8 cellular contexts compared by ENCODE assay signal in genomic region chr4:2262944-2263250, GRCh38. TPM values are rescaled to one million over a fixed set of nuclear protein-coding genes. Genes with fewer than 3 reads are reported as not detected.
DNase-seq lines count a peak whose midpoint lies in the region; ATAC-seq lines count a peak whose summit lies in the region.

No MANE protein-coding gene starts in this region.

- no peaks in the 10 kb centered on the region for H3K9me3 Mint-ChIP-seq in activated naive CD8-positive, alpha-beta T cell treated with anti-CD3 and anti-CD28 coated beads for 36 hours
- no peaks in the 10 kb centered on the region for H3K9me3 Mint-ChIP-seq in immature natural killer cell
- H3K9me3 Mint-ChIP-seq in stimulated activated naive CD8-positive, alpha-beta T cell treated with anti-CD3 and anti-CD28 coated beads, Interleukin-15, amount 100 ng/mL, for 72 hours, result no peaks in the 10 kb centered on the region

- peak overlapping the region; percentile 50 for H3K4me3 Mint-ChIP-seq in activated naive CD8-positive, alpha-beta T cell treated with anti-CD3 and anti-CD28 coated beads for 36 hours
- peak overlapping the region; percentile 75 to 84 (median 78) for H3K4me3 Mint-ChIP-seq in immature natural killer cell
- H3K4me3 Mint-ChIP-seq in stimulated activated naive CD8-positive, alpha-beta T cell treated with anti-CD3 and anti-CD28 coated beads, Interleukin-15, amount 100 ng/mL, for 72 hours, result peak overlapping the region; percentile 68 to 81

- H3K4me3 ChIP-seq in HUES64 (ENCODE audit: low read length), result peak overlapping the region; percentile 64

- no peaks in the 10 kb centered on the region for H3K36me3 Mint-ChIP-seq in activated naive CD8-positive, alpha-beta T cell treated with anti-CD3 and anti-CD28 coated beads for 36 hours
- H3K36me3 Mint-ChIP-seq in immature natural killer cell, result no peaks in the 10 kb centered on the region

- H3K4me1 Mint-ChIP-seq in activated naive CD8-positive, alpha-beta T cell treated with anti-CD3 and anti-CD28 coated beads for 36 hours, result peaks cover 1% of the 10 kb centered on the region
- H3K4me1 Mint-ChIP-seq in immature natural killer cell, result peaks cover 0 to 9% of the 10 kb centered on the region in 2 donors
- H3K4me1 Mint-ChIP-seq in stimulated activated naive CD8-positive, alpha-beta T cell treated with anti-CD3 and anti-CD28 coated beads, Interleukin-15, amount 100 ng/mL, for 72 hours, result peaks cover 12% of the 10 kb centered on the region

- H3K27me3 Mint-ChIP-seq in activated naive CD8-positive, alpha-beta T cell treated with anti-CD3 and anti-CD28 coated beads for 36 hours, result no peaks in the 10 kb centered on the region
- H3K27me3 Mint-ChIP-seq in immature natural killer cell (ENCODE audit: low read depth in 3 of 3), result peaks cover 2 to 5% (median 3%) of the 10 kb centered on the region in 3 donors
- H3K27me3 Mint-ChIP-seq in stimulated activated naive CD8-positive, alpha-beta T cell treated with anti-CD3 and anti-CD28 coated beads, Interleukin-15, amount 100 ng/mL, for 72 hours, result no peaks in the 10 kb centered on the region

- no peaks in the 10 kb centered on the region for H3K27me3 ChIP-seq in HUES64 (ENCODE audit: insufficient read depth, low read length)

- H3K4me1 ChIP-seq in HUES64 (ENCODE audit: insufficient read depth, low read length), result no peaks in the 10 kb centered on the region; the same call in 1 of the 2 replicates

- 65% methylated on average over 13 of the region's 13 CpGs for WGBS in HUES64

- H3K36me3 ChIP-seq in HUES64 (ENCODE audit: insufficient read depth, low read length), result no peaks in the 10 kb centered on the region

- no peak for DNase-seq in activated naive CD8-positive, alpha-beta T cell treated with anti-CD3 and anti-CD28 coated beads for 36 hours
- DNase-seq in immature natural killer cell (no peak), sciatic nerve (ENCODE audit: low spot score) (no peak)
- no peak for DNase-seq in stimulated activated naive CD8-positive, alpha-beta T cell treated with anti-CD3 and anti-CD28 coated beads, Interleukin-15, amount 100 ng/mL, for 72 hours
- DNase-seq in stimulated activated CD4-positive, alpha-beta T cell treated with anti-CD3 and anti-CD28 coated beads, Interleukin-2, amount 100 ng/mL, for 24 hours, result no peak

- peak overlapping the region; percentile 62 for H3K27ac Mint-ChIP-seq in activated naive CD8-positive, alpha-beta T cell treated with anti-CD3 and anti-CD28 coated beads for 36 hours
- peak overlapping the region; percentile 70 to 91 (median 79) for H3K27ac Mint-ChIP-seq in immature natural killer cell
- H3K27ac Mint-ChIP-seq in stimulated activated naive CD8-positive, alpha-beta T cell treated with anti-CD3 and anti-CD28 coated beads, Interleukin-15, amount 100 ng/mL, for 72 hours, result no peak overlapping the region

- no peaks in the 10 kb centered on the region for H3K9me3 ChIP-seq in HUES64 (ENCODE audit: insufficient read depth, low read depth, low read length)

- no peak for ATAC-seq in stimulated activated naive CD8-positive, alpha-beta T cell treated with anti-CD3 and anti-CD28 coated beads, Interleukin-15, amount 100 ng/mL, for 72 hours
- ATAC-seq in sciatic nerve, result no peak
- ATAC-seq in GM19397 (IDR thresholded peaks at IDR 0.05; ENCODE audit: unreplicated experiment), result no peak
- ATAC-seq in HG02571 (IDR thresholded peaks at IDR 0.05; ENCODE audit: unreplicated experiment), result no peak

- intact Hi-C loops in sciatic nerve (cut with DNase I), result loop anchor here (10.0 kb wide), 1 partner anchor 202 kb away; the partner anchor contains the start of gene RNF4

- H3K27ac ChIP-seq in HUES64 (ENCODE audit: low read depth, low read length), result no peak overlapping the region

- peak overlapping the region; percentile 66; the same call in 1 of the 2 replicates for H3K9ac ChIP-seq in HUES64 (ENCODE audit: low read depth, low read length)

RNA-seq across cellular contexts. Expression of gene MXD4, which starts 1.0 kb away (rescaled TPM):
- polyA plus RNA-seq in HUES64 (2013, experiment 1 of 2), result 15.4 TPM
- 19.7 TPM for polyA plus RNA-seq in HUES64 (2013, experiment 2 of 2)
- total RNA-seq in activated naive CD8-positive, alpha-beta T cell treated with anti-CD3 and anti-CD28 coated beads for 36 hours, result 1 to 10 TPM in 1 of 2 experiments, under 1 TPM in 1; 0.78 to 1.2 TPM
- 10 to 100 TPM; 55.0 to 56.1 (median 55.0) TPM for polyA plus RNA-seq in immature natural killer cell
- total RNA-seq in sciatic nerve, result 84.7 TPM

RNA-seq across cellular contexts. Expression of gene HAUS3, which starts 21.0 kb away (rescaled TPM):
- polyA plus RNA-seq in HUES64 (2013, experiment 1 of 2), result 13.8 TPM
- 13.1 TPM for polyA plus RNA-seq in HUES64 (2013, experiment 2 of 2)
- 10 to 100 TPM; 23.6 to 23.7 TPM for total RNA-seq in activated naive CD8-positive, alpha-beta T cell treated with anti-CD3 and anti-CD28 coated beads for 36 hours
- 10 to 100 TPM; 12.8 to 21.7 (median 16.5) TPM for polyA plus RNA-seq in immature natural killer cell
- 15.4 TPM for total RNA-seq in sciatic nerve

RNA-seq across cellular contexts. Expression of gene POLN, which starts 21.0 kb away (rescaled TPM):
- polyA plus RNA-seq in HUES64 (2013, experiment 1 of 2), result 0.90 TPM
- 0.76 TPM for polyA plus RNA-seq in HUES64 (2013, experiment 2 of 2)
- total RNA-seq in activated naive CD8-positive, alpha-beta T cell treated with anti-CD3 and anti-CD28 coated beads for 36 hours, result 1 to 10 TPM in 1 of 2 experiments, under 1 TPM in 1; 0.92 to 1.0 TPM
- 1 to 10 TPM in 1 of 3 donors, under 1 TPM in 1, not detected in 1; 0.41 to 1.6 TPM for polyA plus RNA-seq in immature natural killer cell
- total RNA-seq in sciatic nerve, result 7.7 TPM

Comparison
In these comparisons a context has a peak if more than half of its experiments do, and no peak if none do; other contexts are left out.
1. H3K27ac Mint-ChIP-seq: peak in activated naive CD8-positive, alpha-beta T cell treated with anti-CD3 and anti-CD28 coated beads for 36 hours (single experiment) and immature natural killer cell (6 of 6); none in stimulated activated naive CD8-positive, alpha-beta T cell treated with anti-CD3 and anti-CD28 coated beads, Interleukin-15, amount 100 ng/mL, for 72 hours (0 of 2).
2. RNA of gene MXD4, which starts 1.0 kb away (total RNA-seq): 84.7 TPM in sciatic nerve (single experiment); 0.78 to 1.2 TPM in activated naive CD8-positive, alpha-beta T cell treated with anti-CD3 and anti-CD28 coated beads for 36 hours; every median in the first group is over 10 times any median in the second.
3. Peak in every context shown above with its lines, with median percentiles within 50 percentile points of each other: H3K4me3 Mint-ChIP-seq.